ENCODE assay signal across 1 cellular context in the genomic region with DNA sequence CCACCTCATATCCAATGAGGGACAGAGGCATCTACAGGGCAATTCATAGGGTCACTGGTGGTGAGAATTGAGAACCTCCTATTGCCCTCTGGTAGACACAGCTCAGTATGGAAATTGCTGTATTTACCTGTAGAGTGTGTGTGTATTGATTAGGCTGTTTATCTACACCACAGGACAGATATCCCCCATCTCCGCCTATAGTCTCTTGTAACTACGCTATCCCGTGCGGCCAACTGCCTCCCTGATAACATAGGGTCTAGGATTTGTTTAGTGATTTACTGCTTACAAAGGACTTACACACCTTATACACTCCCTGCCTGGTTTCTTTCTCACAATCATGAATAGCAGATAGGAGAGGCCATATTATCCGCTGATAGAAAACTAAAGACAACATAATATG.
A peak's percentile ranks its signal among the peaks of the same experiment; 100 is the strongest.
TF ChIP-seq lines count a peak whose summit lies in the region.

No MANE protein-coding gene starts in this region.

TF ChIP-seq in K562, 482 proteins besides CTCF, POLR2A, EP300 and RAD21 (continued from another document):
- TF ChIP-seq THRA (IDR thresholded peaks at IDR 0.05) (no peak), ZNF830 (CRISPR knock-in tag; IDR thresholded peaks at IDR 0.05) (no peak), ZFP36 (IDR thresholded peaks at IDR 0.05; ENCODE audit: low read depth, low read length, partially characterized antibody) (no peak), RCOR1 (IDR thresholded peaks at IDR 0.05; ENCODE audit: borderline replicate concordance in 1 of 2, low read depth in 2 of 2, low read length in 2 of 2) (peak in 1 of 2 experiments; percentile 69; a peak in 1 of 4 replicates), PHB2 (IDR thresholded peaks at IDR 0.05; ENCODE audit: low read depth) (no peak), SMAD1 (IDR thresholded peaks at IDR 0.05; ENCODE audit: low read depth, low read length, partially characterized antibody) (no peak), CEBPZ (IDR thresholded peaks at IDR 0.05; ENCODE audit: borderline replicate concordance, low read depth, low read length) (no peak), MED1 (CRISPR knock-in tag; IDR thresholded peaks at IDR 0.05; ENCODE audit: borderline replicate concordance) (no peak), HNRNPL (IDR thresholded peaks at IDR 0.05; ENCODE audit: low read depth, low read length) (no peak), ZEB2 (IDR thresholded peaks at IDR 0.05) (no peak)
